ENCODE assay signal across 20 cellular contexts in the genomic region with DNA sequence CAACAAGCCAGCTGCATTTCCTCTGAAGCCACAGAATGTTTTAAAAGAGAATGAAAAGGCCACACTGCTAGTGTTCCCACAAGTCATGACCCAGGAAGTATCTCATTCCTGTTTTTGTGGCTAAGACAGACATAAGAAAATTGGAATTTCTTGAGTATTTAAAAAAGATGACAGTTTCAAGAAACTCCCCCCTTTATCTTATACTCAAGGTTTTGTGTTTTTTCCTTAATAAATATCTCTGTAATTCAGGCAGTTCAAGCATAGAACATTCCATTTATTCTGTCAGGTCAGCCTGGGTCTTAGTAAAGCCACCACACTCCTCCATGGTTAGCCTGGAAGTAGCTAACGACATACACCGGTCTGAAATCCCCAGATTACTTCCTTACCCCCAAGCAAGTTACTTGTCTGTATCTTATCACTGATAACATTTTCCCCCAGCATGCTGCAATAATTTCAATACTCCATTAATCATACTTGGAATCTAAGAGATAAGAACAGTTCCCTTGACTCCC.
DNase-seq lines count a peak whose midpoint lies in the region; ATAC-seq, FAIRE-seq and TF ChIP-seq lines count a peak whose summit lies in the region.
"Had no signal": no experiment of that assay in that cellular context is flagged by ENCODE, and none has a peak within 500 bp of the region (broad histone marks: within the 10 kb centered on the region; RNA-seq: fewer than 3 reads in every experiment).

No MANE protein-coding gene starts in this region.

- H3K4me3 ChIP-seq in heart right ventricle (no peak overlapping the region), esophagus squamous epithelium (no peak overlapping the region), pancreas (no peak overlapping the region), uterus (no peak overlapping the region)

- H3K4me1 ChIP-seq in heart right ventricle: peaks cover 5 to 90% (median 63%) of the 10 kb centered on the region in 9 donors
- H3K4me1 ChIP-seq in esophagus squamous epithelium: peaks cover 3 to 24% (median 11%) of the 10 kb centered on the region in 3 donors
- H3K4me1 ChIP-seq in pancreas: no peaks in the 10 kb centered on the region
- H3K4me1 ChIP-seq in uterus: peaks cover 0 to 7% of the 10 kb centered on the region in 2 donors

- intact Hi-C loops in heart right ventricle (cut with DNase I): loop anchor here in 4 of 10 donors (2.0 to 10.0 kb wide), 6 partner anchors 75 to 339 kb away; partner anchors contain the start of genes COL4A1 (in 1 of the 4), COL4A2 (in 1 of the 4) and RAB20 (in 1 of the 4)
- intact Hi-C loops in cardiac septum (cut with DNase I): loop anchor here (10.0 kb wide), 1 partner anchor 339 kb away; the partner anchor contains the start of gene RAB20
- intact Hi-C loops in esophagus squamous epithelium (cut with DNase I): no loop called here
- intact Hi-C loops in pancreas (cut with DNase I): no loop called here
- intact Hi-C loops in uterus (cut with DNase I; ENCODE audit: low total_unique reads): loop anchor here (10.0 kb wide), 1 partner anchor 189 kb away; no protein-coding TSS in a partner anchor

- H3K27me3 ChIP-seq in heart right ventricle (no peaks in the 10 kb centered on the region), esophagus squamous epithelium (no peaks in the 10 kb centered on the region), pancreas (no peaks in the 10 kb centered on the region), uterus (no peaks in the 10 kb centered on the region)

- no peak for TF ChIP-seq POLR2A in esophagus squamous epithelium (IDR thresholded peaks at IDR 0.05)
- no peak for TF ChIP-seq POLR2A in uterus (IDR thresholded peaks at IDR 0.05)

- FAIRE-seq in pancreas (lab: Jason Lieb, UNC): no peak
- FAIRE-seq: colon, GM18507 had no signal

- DNase-seq in heart right ventricle: no peak
- no peak for DNase-seq in cardiac septum (ENCODE audit: low spot score)
- DNase-seq in esophagus squamous epithelium (lab: John Stamatoyannopoulos, UW): no peak
- no peak for DNase-seq in pancreas
- no peak for DNase-seq in uterus
- no peak for DNase-seq in kidney tubule cell (ENCODE audit: low spot score)
- DNase-seq in activated CD4-positive, alpha-beta T cell treated with anti-CD3 and anti-CD28 coated beads for 4 hours: no peak
- DNase-seq: 8988T; activated CD8-positive, alpha-beta memory T cell treated with anti-CD3 and anti-CD28 coated beads, Interleukin-2, amount 50 U/mL, for 48 hours; CD8-positive, alpha-beta T cell; GDM1; KG1; NCI-H1436 treated with DMSO at 0.1 percent for 48 hours; NCI-H510A treated with DMSO at 0.1 percent for 48 hours; stimulated activated CD4-positive, alpha-beta T cell treated with anti-CD3 and anti-CD28 coated beads, Interleukin-2, amount 100 ng/mL, for 24 hours; stimulated activated CD8-positive, alpha-beta memory T cell treated with anti-CD3 and anti-CD28 coated beads, Interleukin-4, amount 100 ng/mL, for 48 hours had no signal

- ATAC-seq in heart right ventricle (no peak), pancreas (peak in 3 of 4 donors; percentile 35 to 52 (median 35)), GM19324 (IDR thresholded peaks at IDR 0.05; ENCODE audit: low FRiP score, unreplicated experiment) (no peak)
- ATAC-seq: CD8-positive, alpha-beta T cell; WTC11 had no signal

- peaks cover 0 to 5% (median 0%) of the 10 kb centered on the region in 9 donors for H3K36me3 ChIP-seq in heart right ventricle
- no peaks in the 10 kb centered on the region for H3K36me3 ChIP-seq in esophagus squamous epithelium
- no peaks in the 10 kb centered on the region for H3K36me3 ChIP-seq in pancreas
- H3K36me3 ChIP-seq in uterus: no peaks in the 10 kb centered on the region

- 24 to 42% methylated on average over 2 of the region's 2 CpGs for WGBS in heart right ventricle, 2 donors
- 31 to 57% methylated on average over 2 of the region's 2 CpGs for WGBS in esophagus squamous epithelium, 2 donors
- 20 to 27% methylated on average over 2 of the region's 2 CpGs for WGBS in pancreas, 2 donors

- no peaks in the 10 kb centered on the region for H3K9me3 ChIP-seq in heart right ventricle
- no peaks in the 10 kb centered on the region for H3K9me3 ChIP-seq in esophagus squamous epithelium
- H3K9me3 ChIP-seq in pancreas: no peaks in the 10 kb centered on the region
- H3K9me3 ChIP-seq in uterus: no peaks in the 10 kb centered on the region

- no peak for TF ChIP-seq CTCF in heart right ventricle (IDR thresholded peaks at IDR 0.05)
- TF ChIP-seq CTCF in esophagus squamous epithelium (IDR thresholded peaks at IDR 0.05): no peak
- TF ChIP-seq CTCF in pancreas (IDR thresholded peaks at IDR 0.05): no peak
- no peak for TF ChIP-seq CTCF in uterus (IDR thresholded peaks at IDR 0.05)

- H3K27ac ChIP-seq in heart right ventricle (peak overlapping the region in 8 of 10 donors; percentile 15 to 76 (median 53)), esophagus squamous epithelium (peak overlapping the region in 3 of 4 donors; percentile 42 to 59 (median 49)), pancreas (peak overlapping the region in 1 of 4 donors; percentile 3), uterus (peak overlapping the region; percentile 35 to 57)

Comparison
In these comparisons a context has a peak if more than half of its experiments do, and no peak if none do; other contexts are left out.
1. ATAC-seq: peak in pancreas (3 of 4); none in heart right ventricle (0 of 8) and GM19324 (single experiment).
2. intact Hi-C loops: an anchor here in cardiac septum (10.0 kb wide) and uterus (10.0 kb wide); none called in esophagus squamous epithelium and pancreas.